In genomic region chr14:102013669-102014200, GRCh38 we compare ENCODE assay signal across 16 cellular contexts. TPM values are rescaled to one million over a fixed set of nuclear protein-coding genes. Genes with fewer than 3 reads are reported as not detected.
DNase-seq lines count a peak whose midpoint lies in the region; ATAC-seq and TF ChIP-seq lines count a peak whose summit lies in the region.
"Had no signal": no experiment of that assay in that cellular context is flagged by ENCODE, and none has a peak within 500 bp of the region (broad histone marks: within the 10 kb centered on the region; RNA-seq: fewer than 3 reads in every experiment).

No MANE protein-coding gene starts in this region.

- H3K36me3 Mint-ChIP-seq in T-helper 17 cell (ENCODE audit: low read depth) (peaks cover 13% of the 10 kb centered on the region), glutamatergic neuron (ENCODE audit: unreplicated experiment) (peaks cover 25% of the 10 kb centered on the region)

- H3K4me3 ChIP-seq in foreskin fibroblast (ENCODE audit: low read depth in 1 of 2, low read length in 2 of 2), result no peak overlapping the region

- TF ChIP-seq CTCF in glutamatergic neuron (IDR thresholded peaks at IDR 0.05; ENCODE audit: partially characterized antibody, unreplicated experiment), result no peak
- TF ChIP-seq CTCF in foreskin fibroblast (IDR thresholded peaks at IDR 0.05; ENCODE audit: low read depth, low read length), result no peak

- intact Hi-C loops in left cardiac atrium (cut with DNase I) (no loop called here), Right ventricle myocardium superior (cut with DNase I) (no loop called here)

- H3K9me3 ChIP-seq in T-helper 17 cell (ENCODE audit: control insufficient read depth, low read length, poor library complexity, severe bottlenecking), result no peaks in the 10 kb centered on the region
- H3K9me3 ChIP-seq: BE2C had no signal

- ATAC-seq in left cardiac atrium (peak; percentile 19 to 93), Right ventricle myocardium superior (ENCODE audit: poor library complexity) (no peak), T-helper 17 cell (no peak), SK-N-SH treated with all-trans-retinoic acid at 6 μM for 48 hours (no peak)

- no peaks in the 10 kb centered on the region for H3K4me1 Mint-ChIP-seq in T-helper 17 cell
- peaks cover 18% of the 10 kb centered on the region for H3K4me1 Mint-ChIP-seq in glutamatergic neuron (ENCODE audit: low read depth, unreplicated experiment)
- H3K4me1 Mint-ChIP-seq: CD4-positive, alpha-beta memory T cell had no signal

- peak overlapping the region; percentile 62 for H3K27ac Mint-ChIP-seq in T-helper 17 cell
- peak overlapping the region; percentile 35 for H3K27ac Mint-ChIP-seq in glutamatergic neuron (ENCODE audit: unreplicated experiment)

- no peak for DNase-seq in left cardiac atrium
- no peak for DNase-seq in Right ventricle myocardium superior
- no peak for DNase-seq in T-helper 17 cell
- no peak for DNase-seq in glutamatergic neuron
- DNase-seq in foreskin fibroblast, result no peak
- no peak for DNase-seq in stimulated activated CD4-positive, alpha-beta T cell treated with anti-CD3 and anti-CD28 coated beads, Interleukin-1b, Interleukin-23, amount 100 ng/mL, for 48 hours
- DNase-seq: BE2C; CD4-positive, alpha-beta memory T cell; DND-41; GDM1; Karpas-422; NCI-H1417; NCI-H1930; NCI-H510A; OCI-M1 had no signal

- no peaks in the 10 kb centered on the region for H3K27me3 Mint-ChIP-seq in T-helper 17 cell
- H3K27me3 Mint-ChIP-seq in glutamatergic neuron (ENCODE audit: unreplicated experiment), result peaks cover 23% of the 10 kb centered on the region
- H3K27me3 Mint-ChIP-seq: CD4-positive, alpha-beta memory T cell had no signal

- H3K4me3 Mint-ChIP-seq in T-helper 17 cell (no peak overlapping the region), glutamatergic neuron (ENCODE audit: unreplicated experiment) (no peak overlapping the region)
- H3K4me3 Mint-ChIP-seq: CD4-positive, alpha-beta memory T cell had no signal

- H3K9me3 Mint-ChIP-seq in glutamatergic neuron (ENCODE audit: unreplicated experiment), result peaks cover 28% of the 10 kb centered on the region
- H3K9me3 Mint-ChIP-seq: CD4-positive, alpha-beta memory T cell had no signal

TF ChIP-seq in SK-N-SH treated with all-trans-retinoic acid at 6 μM for 48 hours, 23 proteins besides CTCF, POLR2A, EP300 and RAD21:
- TF ChIP-seq ZNF70 (CRISPR knock-in tag; IDR thresholded peaks at IDR 0.05), result no peak
- TF ChIP-seq ZFP3 (CRISPR knock-in tag; IDR thresholded peaks at IDR 0.05), result no peak
- TF ChIP-seq CREB5 (CRISPR knock-in tag; IDR thresholded peaks at IDR 0.05; ENCODE audit: low read depth), result no peak
- no peak for TF ChIP-seq TOX (CRISPR knock-in tag; IDR thresholded peaks at IDR 0.05; ENCODE audit: borderline replicate concordance)
- no peak for TF ChIP-seq SNAI2 (CRISPR knock-in tag; IDR thresholded peaks at IDR 0.05)
- TF ChIP-seq TSHZ2 (CRISPR knock-in tag; IDR thresholded peaks at IDR 0.05), result no peak
- TF ChIP-seq CSDC2 (CRISPR knock-in tag; IDR thresholded peaks at IDR 0.05), result no peak
TF ChIP-seq in SK-N-SH treated with all-trans-retinoic acid at 6 μM for 48 hours: peak in this region for 0.

RNA-seq across cellular contexts. Expression of gene DYNC1H1, which starts 49.4 kb away (rescaled TPM):
- total RNA-seq in left cardiac atrium, result 100 to 1,000 TPM; 298 to 361 TPM
- total RNA-seq in Right ventricle myocardium superior, result 384 TPM
- total RNA-seq in T-helper 17 cell, result 100 to 1,000 TPM; 318 to 366 TPM
- 2,051 TPM for total RNA-seq in glutamatergic neuron (ENCODE audit: unreplicated experiment)

Comparison
In these comparisons a context has a peak if more than half of its experiments do, and no peak if none do; other contexts are left out.
1. ATAC-seq: peak in left cardiac atrium (2 of 2); none in Right ventricle myocardium superior (single experiment), T-helper 17 cell (single experiment) and SK-N-SH treated with all-trans-retinoic acid at 6 μM for 48 hours (single experiment).